9 cellular contexts compared by ENCODE assay signal in genomic region chr6:137799950-137800568, GRCh38.
DNase-seq lines count a peak whose midpoint lies in the region; ATAC-seq, FAIRE-seq and TF ChIP-seq lines count a peak whose summit lies in the region.
"Had no signal": no experiment of that assay in that cellular context is flagged by ENCODE, and none has a peak within 500 bp of the region (broad histone marks: within the 10 kb centered on the region; RNA-seq: fewer than 3 reads in every experiment).

No MANE protein-coding gene starts in this region.

- POLR2A ChIA-PET in A549 (lab: Yijun Ruan, JAX): no interaction called here

- H3K18ac ChIP-seq in mesenchymal stem cell (ENCODE audit: low read depth in 1 of 2, low read length in 2 of 2): no peak overlapping the region

- no peak overlapping the region for H2BK5ac ChIP-seq in mesenchymal stem cell (ENCODE audit: low read depth, low read length, poor library complexity, severe bottlenecking)

- H3K14ac ChIP-seq in mesenchymal stem cell (ENCODE audit: low read length in 2 of 2): no peak overlapping the region

- H2BK15ac ChIP-seq in mesenchymal stem cell (ENCODE audit: low read depth, poor library complexity, severe bottlenecking): no peak overlapping the region

- in situ Hi-C loops in GM13976 (cut with MboI; ENCODE audit: low sequenced_read_pairs, unreplicated experiment): no loop called here
- in situ Hi-C loops in KBM-7 (cut with MboI; ENCODE audit: low pct_unique_long_range_greater_than_20kb, low sequenced_read_pairs): no loop called here

- no peaks in the 10 kb centered on the region for H3K36me3 ChIP-seq in WERI-Rb-1
- H3K36me3 ChIP-seq in mesenchymal stem cell (ENCODE audit: control insufficient read depth in 1 of 2, insufficient read depth in 2 of 2, low read depth in 1 of 2, low read length in 2 of 2): no peaks in the 10 kb centered on the region
- no peaks in the 10 kb centered on the region for H3K36me3 ChIP-seq in testis (ENCODE audit: low read depth, missing control alignments)
- H3K36me3 ChIP-seq: neutrophil had no signal

- H3K27ac ChIP-seq in A549: no peak overlapping the region
- no peak overlapping the region for H3K27ac ChIP-seq in WERI-Rb-1
- no peak overlapping the region for H3K27ac ChIP-seq in mesenchymal stem cell (ENCODE audit: low read length, poor library complexity, severe bottlenecking)
- H3K27ac ChIP-seq in testis: no peak overlapping the region
- H3K27ac ChIP-seq: neutrophil had no signal

- H4K91ac ChIP-seq in mesenchymal stem cell (ENCODE audit: low read length): no peak overlapping the region

- H3K27me3 ChIP-seq in WERI-Rb-1 (ENCODE audit: insufficient read depth, low read depth, severe bottlenecking) (no peaks in the 10 kb centered on the region), mesenchymal stem cell (ENCODE audit: control insufficient read depth in 1 of 2, insufficient read depth in 1 of 2, low read length in 2 of 2) (no peaks in the 10 kb centered on the region), testis (no peaks in the 10 kb centered on the region)
- H3K27me3 ChIP-seq: neutrophil had no signal

- CTCF ChIA-PET in A549 (lab: Yijun Ruan, JAX): interaction anchor here (0.6 to 2.3 kb wide), 9 partner anchors 11 to 940 kb away, joined by 3 to 14 read pairs (median 4); no protein-coding TSS in a partner anchor

- TF ChIP-seq CTCF in A549 (IDR thresholded peaks at IDR 0.05) (peak; percentile 39), GM13976 (IDR thresholded peaks at IDR 0.05; ENCODE audit: borderline replicate concordance, control extremely low read depth, extremely low read depth, insufficient read depth, missing control alignments) (peak; percentile 37), WERI-Rb-1 (IDR thresholded peaks at IDR 0.05; ENCODE audit: low read depth, low read length) (peak; percentile 53), choroid plexus epithelial cell (conservative IDR thresholded peaks at IDR 0.05; ENCODE audit: low read depth, low read length) (peak; percentile 72), testis (IDR thresholded peaks at IDR 0.05) (peak; percentile 48 to 67 (median 63))

- H3K4me2 ChIP-seq in A549 (no peak overlapping the region), mesenchymal stem cell (ENCODE audit: low read length, poor library complexity, severe bottlenecking) (no peak overlapping the region)

- no peak overlapping the region for H3K9ac ChIP-seq in mesenchymal stem cell (ENCODE audit: low read length)

- TF ChIP-seq POLR2A in A549 (IDR thresholded peaks at IDR 0.05; ENCODE audit: low read length) (no peak), testis (IDR thresholded peaks at IDR 0.05) (no peak)

- no peak for TF ChIP-seq EP300 in A549 (IDR thresholded peaks at IDR 0.05)

- peak in 1 of 2 experiments; percentile 54 for DNase-seq in A549 (ENCODE audit: low read depth in 1 of 2, low spot score in 1 of 2)
- DNase-seq in GM13976 (ENCODE audit: low spot score): peak; percentile 55
- peak; percentile 61 for DNase-seq in KBM-7
- DNase-seq in WERI-Rb-1: peak; percentile 33
- DNase-seq in choroid plexus epithelial cell (ENCODE audit: low read depth): peak; percentile 84
- peak; percentile 56 for DNase-seq in mesenchymal stem cell
- DNase-seq in testis: peak; percentile 80

- H2AK5ac ChIP-seq in mesenchymal stem cell (ENCODE audit: low read length, severe bottlenecking): no peak overlapping the region

- H4K8ac ChIP-seq in mesenchymal stem cell (ENCODE audit: low read length): no peak overlapping the region

- no peak overlapping the region for H3K4me3 ChIP-seq in A549
- no peak overlapping the region for H3K4me3 ChIP-seq in WERI-Rb-1 (ENCODE audit: low read depth, low read length)
- no peak overlapping the region for H3K4me3 ChIP-seq in choroid plexus epithelial cell (ENCODE audit: low read depth, low read length)
- H3K4me3 ChIP-seq in mesenchymal stem cell (ENCODE audit: insufficient read depth in 1 of 2, low read depth in 1 of 2, low read length in 2 of 2): no peak overlapping the region
- H3K4me3 ChIP-seq in testis: no peak overlapping the region

- H3K23ac ChIP-seq in mesenchymal stem cell (ENCODE audit: low read length in 2 of 2): no peak overlapping the region

- H2BK12ac ChIP-seq in mesenchymal stem cell (ENCODE audit: low read length in 2 of 2): peak overlapping the region; percentile 6 to 31

- ATAC-seq in A549: peak in 1 of 2 experiments; percentile 74; a peak in 3 of 6 replicates
- no peak for ATAC-seq in HG03442 (IDR thresholded peaks at IDR 0.05; ENCODE audit: unreplicated experiment)

- no peak overlapping the region for H3K4ac ChIP-seq in mesenchymal stem cell (ENCODE audit: low read depth in 1 of 2, low read length in 2 of 2)

- WGBS in A549 (ENCODE audit: missing lambda C conversion rate): 71% methylated on average over 3 of the region's 3 CpGs
- WGBS in mesenchymal stem cell: no CpG with 5 or more reads among the region's 3 CpGs
- 95 to 98% methylated on average over 3 of the region's 3 CpGs for whole genome bisulfite sequencing in testis, 2 donors

- peak overlapping the region; percentile 6 for H2BK120ac ChIP-seq in mesenchymal stem cell (ENCODE audit: low read depth, low read length)

- H2AFZ ChIP-seq in mesenchymal stem cell (ENCODE audit: low read depth, low read length): no peak overlapping the region

- FAIRE-seq in A549 (lab: Jason Lieb, UNC): no peak

- intact Hi-C loops in testis (cut with DNase I; ENCODE audit: low total_unique reads): loop anchor here (10.0 kb wide), 1 partner anchor 65 kb away; the partner anchor contains the start of gene TNFAIP3

- no peaks in the 10 kb centered on the region for H3K9me3 ChIP-seq in A549
- H3K9me3 ChIP-seq in WERI-Rb-1 (ENCODE audit: severe bottlenecking): no peaks in the 10 kb centered on the region
- H3K9me3 ChIP-seq in mesenchymal stem cell (ENCODE audit: control insufficient read depth, low read length): no peaks in the 10 kb centered on the region
- no peaks in the 10 kb centered on the region for H3K9me3 ChIP-seq in testis
- H3K9me3 ChIP-seq: neutrophil had no signal

- no peaks in the 10 kb centered on the region for H3K79me1 ChIP-seq in mesenchymal stem cell (replicated peaks; ENCODE audit: low read length, poor library complexity, severe bottlenecking)

- H3K4me1 ChIP-seq in A549 (no peaks in the 10 kb centered on the region), mesenchymal stem cell (ENCODE audit: control insufficient read depth, insufficient read depth, low read depth, low read length) (peaks cover 10% of the 10 kb centered on the region), testis (peaks cover 13% of the 10 kb centered on the region)

- peak; percentile 33 to 50; a peak in 3 of 5 replicates for TF ChIP-seq RAD21 in A549 (conservative IDR thresholded peaks at IDR 0.05 in 1 of 2, IDR thresholded peaks at IDR 0.05 in 1 of 2)

TF ChIP-seq in A549, 52 proteins besides CTCF, POLR2A, EP300 and RAD21:
- TF ChIP-seq SMC3 (IDR thresholded peaks at IDR 0.05) (peak; percentile 24; the same call in 1 of the 3 replicates), SREBF2 (IDR thresholded peaks at IDR 0.05) (no peak)
